ENCODE assay signal across 9 cellular contexts in genomic region chr1:209607102-209607794, GRCh38. TPM values are rescaled to one million over a fixed set of nuclear protein-coding genes. Genes with fewer than 3 reads are reported as not detected.
A peak's percentile ranks its signal among the peaks of the same experiment; 100 is the strongest.
DNase-seq lines count a peak whose midpoint lies in the region; ATAC-seq lines count a peak whose summit lies in the region.
"Had no signal": no experiment of that assay in that cellular context is flagged by ENCODE, and none has a peak within 500 bp of the region (broad histone marks: within the 10 kb centered on the region; RNA-seq: fewer than 3 reads in every experiment).

No MANE protein-coding gene starts in this region.

- H3K9me3 Mint-ChIP-seq in activated naive CD8-positive, alpha-beta T cell treated with anti-CD3 and anti-CD28 coated beads for 36 hours, result no peaks in the 10 kb centered on the region
- peaks cover 0 to 4% of the 10 kb centered on the region in 2 donors for H3K9me3 Mint-ChIP-seq in stimulated activated naive CD8-positive, alpha-beta T cell treated with anti-CD3 and anti-CD28 coated beads, Interleukin-15, amount 100 ng/mL, for 72 hours

- peaks cover 3% of the 10 kb centered on the region for H3K4me1 Mint-ChIP-seq in activated naive CD8-positive, alpha-beta T cell treated with anti-CD3 and anti-CD28 coated beads for 36 hours
- no peaks in the 10 kb centered on the region for H3K4me1 Mint-ChIP-seq in stimulated activated naive CD8-positive, alpha-beta T cell treated with anti-CD3 and anti-CD28 coated beads, Interleukin-15, amount 100 ng/mL, for 72 hours

- H3K27me3 Mint-ChIP-seq in activated naive CD8-positive, alpha-beta T cell treated with anti-CD3 and anti-CD28 coated beads for 36 hours, result no peaks in the 10 kb centered on the region
- no peaks in the 10 kb centered on the region for H3K27me3 Mint-ChIP-seq in stimulated activated naive CD8-positive, alpha-beta T cell treated with anti-CD3 and anti-CD28 coated beads, Interleukin-15, amount 100 ng/mL, for 72 hours

- ATAC-seq in HG03060 (IDR thresholded peaks at IDR 0.05; ENCODE audit: low read depth, unreplicated experiment), result peak; percentile 72
- peak; percentile 94 for ATAC-seq in stimulated activated naive CD8-positive, alpha-beta T cell treated with anti-CD3 and anti-CD28 coated beads, Interleukin-15, amount 100 ng/mL, for 72 hours

- peak overlapping the region; percentile 72 for H3K27ac Mint-ChIP-seq in activated naive CD8-positive, alpha-beta T cell treated with anti-CD3 and anti-CD28 coated beads for 36 hours
- peak overlapping the region in 1 of 2 donors; percentile 77 for H3K27ac Mint-ChIP-seq in stimulated activated naive CD8-positive, alpha-beta T cell treated with anti-CD3 and anti-CD28 coated beads, Interleukin-15, amount 100 ng/mL, for 72 hours

- H3K36me3 Mint-ChIP-seq in activated naive CD8-positive, alpha-beta T cell treated with anti-CD3 and anti-CD28 coated beads for 36 hours, result no peaks in the 10 kb centered on the region

- H3K4me3 Mint-ChIP-seq in activated naive CD8-positive, alpha-beta T cell treated with anti-CD3 and anti-CD28 coated beads for 36 hours, result no peak overlapping the region
- H3K4me3 Mint-ChIP-seq in stimulated activated naive CD8-positive, alpha-beta T cell treated with anti-CD3 and anti-CD28 coated beads, Interleukin-15, amount 100 ng/mL, for 72 hours, result no peak overlapping the region

- peak; percentile 67 for DNase-seq in activated effector memory CD4-positive, alpha-beta T cell treated with anti-CD3 and anti-CD28 coated beads, Interleukin-2, amount 50 U/mL, for 16 hours
- DNase-seq in activated effector memory CD4-positive, alpha-beta T cell treated with Interleukin-2 at 50 U/mL for 16 hours, result no peak
- DNase-seq in activated naive CD8-positive, alpha-beta T cell treated with anti-CD3 and anti-CD28 coated beads for 36 hours, result peak; percentile 37
- peak; percentile 16 to 66 for DNase-seq in stimulated activated naive CD8-positive, alpha-beta T cell treated with anti-CD3 and anti-CD28 coated beads, Interleukin-15, amount 100 ng/mL, for 72 hours
- no peak for DNase-seq in NCI-H187 treated with DMSO at 0.1 percent for 48 hours (lab: John Stamatoyannopoulos, UW)
- DNase-seq in cerebellar nuclear complex (lab: John Stamatoyannopoulos, UW), result no peak
- no peak for DNase-seq in GF-D8 (lab: John Stamatoyannopoulos, UW)

RNA-seq across cellular contexts. Expression of gene CAMK1G, which starts 23.7 kb away (rescaled TPM):
- total RNA-seq in activated naive CD8-positive, alpha-beta T cell treated with anti-CD3 and anti-CD28 coated beads for 36 hours, result not detected
- total RNA-seq: lung microvascular endothelial cell had no signal

RNA-seq across cellular contexts. Expression of gene LAMB3, which starts 45.0 kb away (rescaled TPM):
- total RNA-seq in activated naive CD8-positive, alpha-beta T cell treated with anti-CD3 and anti-CD28 coated beads for 36 hours, result under 1 TPM; 0.88 to 0.89 TPM

Comparison
In these comparisons a context has a peak if more than half of its experiments do, and no peak if none do; other contexts are left out.
1. DNase-seq: peak in activated effector memory CD4-positive, alpha-beta T cell treated with anti-CD3 and anti-CD28 coated beads, Interleukin-2, amount 50 U/mL, for 16 hours (single experiment), activated naive CD8-positive, alpha-beta T cell treated with anti-CD3 and anti-CD28 coated beads for 36 hours (single experiment) and stimulated activated naive CD8-positive, alpha-beta T cell treated with anti-CD3 and anti-CD28 coated beads, Interleukin-15, amount 100 ng/mL, for 72 hours (2 of 2); none in activated effector memory CD4-positive, alpha-beta T cell treated with Interleukin-2 at 50 U/mL for 16 hours (single experiment), NCI-H187 treated with DMSO at 0.1 percent for 48 hours (single experiment), cerebellar nuclear complex (0 of 2) and GF-D8 (single experiment).